1 cellular context compared by ENCODE assay signal in genomic region chr10:102407641-102407943, GRCh38.
TF ChIP-seq lines count a peak whose summit lies in the region.

No MANE protein-coding gene starts in this region.

TF ChIP-seq in GM12878, 131 proteins besides CTCF, POLR2A, EP300 and RAD21:
- TF ChIP-seq MTA3 (IDR thresholded peaks at IDR 0.05; ENCODE audit: borderline replicate concordance, low read length) (no peak), ATF2 (IDR thresholded peaks at IDR 0.05; ENCODE audit: low read length) (no peak), KAT2A (conservative IDR thresholded peaks at IDR 0.05; ENCODE audit: control insufficient read depth, low read depth, low read length) (no peak), STAT3 (IDR thresholded peaks at IDR 0.05; ENCODE audit: low read depth, low read length) (no peak), POLR2AphosphoS5 (IDR thresholded peaks at IDR 0.05; ENCODE audit: low read length) (peak; percentile 42; the same call in 1 of the 2 replicates), SPI1 (IDR thresholded peaks at IDR 0.05; ENCODE audit: borderline replicate concordance, insufficient read depth, low read depth, low read length) (no peak), MXI1 (IDR thresholded peaks at IDR 0.05; ENCODE audit: low read depth, low read length) (no peak), RB1 (IDR thresholded peaks at IDR 0.05; ENCODE audit: borderline replicate concordance) (no peak)
